In genomic region chr2:189337648-189338047, GRCh38 we compare ENCODE assay signal across 12 cellular contexts.
DNase-seq lines count a peak whose midpoint lies in the region; ATAC-seq, FAIRE-seq and TF ChIP-seq lines count a peak whose summit lies in the region.
"Had no signal": no experiment of that assay in that cellular context is flagged by ENCODE, and none has a peak within 500 bp of the region (broad histone marks: within the 10 kb centered on the region; RNA-seq: fewer than 3 reads in every experiment).

No MANE protein-coding gene starts in this region.

- no peak overlapping the region for H3K27ac Mint-ChIP-seq in natural killer cell treated with Interleukin-12 subunit alpha and Interleukin-12 subunit beta and Interleukin-15 and Interleukin-18, amount 100 ng/mL, for 72 hours
- H3K27ac Mint-ChIP-seq: activated T-helper 2 cell treated with anti-CD3 and anti-CD28 coated beads, Interferon-gamma antibody, Interleukin-2, Interleukin-4, amounts not matched to agents 10 μg/mL and 5 μg/mL and 100 μg/mL, durations not matched to agents 14 hours and 24 hours and 36 hours had no signal

- no peak overlapping the region for H3K4me3 ChIP-seq in tibial artery

- no peaks in the 10 kb centered on the region for H3K4me1 Mint-ChIP-seq in natural killer cell treated with Interleukin-12 subunit alpha and Interleukin-12 subunit beta and Interleukin-15 and Interleukin-18, amount 100 ng/mL, for 72 hours (ENCODE audit: low read depth in 2 of 2)

- intact Hi-C loops in tibial artery (cut with DNase I; ENCODE audit: low total_unique reads): no loop called here

- no peak for FAIRE-seq in HTR-8/SVneo (lab: Jason Lieb, UNC)

- DNase-seq in HCEC 1CT: peak; percentile 85
- DNase-seq in dermis blood vessel endothelial cell: peak; percentile 22
- DNase-seq in inferior parietal cortex (ENCODE audit: extremely low spot score): peak; percentile 19
- no peak for DNase-seq in tibial artery
- no peak for DNase-seq in HTR-8/SVneo (ENCODE audit: insufficient read length, low spot score)
- no peak for DNase-seq in natural killer cell treated with Interleukin-12 subunit alpha and Interleukin-12 subunit beta and Interleukin-15 and Interleukin-18, amount 100 ng/mL, for 72 hours (ENCODE audit: low spot score)
- DNase-seq: activated CD4-positive, alpha-beta T cell treated with anti-CD3 and anti-CD28 coated beads, Interleukin-2, amount 50 U/mL, for 48 hours; brain microvascular endothelial cell; midbrain; NCI-H1105 treated with DMSO at 0.1 percent for 48 hours had no signal

- no peak for ATAC-seq in HG03159 (IDR thresholded peaks at IDR 0.05; ENCODE audit: unreplicated experiment)
- no peak for ATAC-seq in natural killer cell treated with Interleukin-12 subunit alpha and Interleukin-12 subunit beta and Interleukin-15 and Interleukin-18, amount 100 ng/mL, for 72 hours

- H3K27ac ChIP-seq in tibial artery: peak overlapping the region; percentile 49 to 69
- H3K27ac ChIP-seq: brain microvascular endothelial cell had no signal

- H3K36me3 Mint-ChIP-seq in natural killer cell treated with Interleukin-12 subunit alpha and Interleukin-12 subunit beta and Interleukin-15 and Interleukin-18, amount 100 ng/mL, for 72 hours: no peaks in the 10 kb centered on the region

- no peaks in the 10 kb centered on the region for H3K36me3 ChIP-seq in tibial artery
- H3K36me3 ChIP-seq: brain microvascular endothelial cell had no signal

- peaks cover 6% of the 10 kb centered on the region for H3K9me3 Mint-ChIP-seq in natural killer cell treated with Interleukin-12 subunit alpha and Interleukin-12 subunit beta and Interleukin-15 and Interleukin-18, amount 100 ng/mL, for 72 hours

- H3K4me3 Mint-ChIP-seq in natural killer cell treated with Interleukin-12 subunit alpha and Interleukin-12 subunit beta and Interleukin-15 and Interleukin-18, amount 100 ng/mL, for 72 hours: no peak overlapping the region

- no peak for TF ChIP-seq CTCF in tibial artery (IDR thresholded peaks at IDR 0.05)

- peaks cover 0 to 12% (median 2%) of the 10 kb centered on the region in 4 donors for H3K4me1 ChIP-seq in tibial artery

- H3K27me3 ChIP-seq in tibial artery: no peaks in the 10 kb centered on the region
- H3K27me3 ChIP-seq: brain microvascular endothelial cell had no signal

- H3K27me3 Mint-ChIP-seq in natural killer cell treated with Interleukin-12 subunit alpha and Interleukin-12 subunit beta and Interleukin-15 and Interleukin-18, amount 100 ng/mL, for 72 hours: no peaks in the 10 kb centered on the region

- H3K9me3 ChIP-seq in tibial artery: peaks cover 0 to 4% (median 0%) of the 10 kb centered on the region in 3 donors

Comparison
In these comparisons a context has a peak if more than half of its experiments do, and no peak if none do; other contexts are left out.
1. DNase-seq: peak in HCEC 1CT (single experiment), dermis blood vessel endothelial cell (single experiment) and inferior parietal cortex (single experiment); none in tibial artery (0 of 2), HTR-8/SVneo (single experiment) and natural killer cell treated with Interleukin-12 subunit alpha and Interleukin-12 subunit beta and Interleukin-15 and Interleukin-18, amount 100 ng/mL, for 72 hours (single experiment).